ENCODE assay signal across 8 cellular contexts in the genomic region with DNA sequence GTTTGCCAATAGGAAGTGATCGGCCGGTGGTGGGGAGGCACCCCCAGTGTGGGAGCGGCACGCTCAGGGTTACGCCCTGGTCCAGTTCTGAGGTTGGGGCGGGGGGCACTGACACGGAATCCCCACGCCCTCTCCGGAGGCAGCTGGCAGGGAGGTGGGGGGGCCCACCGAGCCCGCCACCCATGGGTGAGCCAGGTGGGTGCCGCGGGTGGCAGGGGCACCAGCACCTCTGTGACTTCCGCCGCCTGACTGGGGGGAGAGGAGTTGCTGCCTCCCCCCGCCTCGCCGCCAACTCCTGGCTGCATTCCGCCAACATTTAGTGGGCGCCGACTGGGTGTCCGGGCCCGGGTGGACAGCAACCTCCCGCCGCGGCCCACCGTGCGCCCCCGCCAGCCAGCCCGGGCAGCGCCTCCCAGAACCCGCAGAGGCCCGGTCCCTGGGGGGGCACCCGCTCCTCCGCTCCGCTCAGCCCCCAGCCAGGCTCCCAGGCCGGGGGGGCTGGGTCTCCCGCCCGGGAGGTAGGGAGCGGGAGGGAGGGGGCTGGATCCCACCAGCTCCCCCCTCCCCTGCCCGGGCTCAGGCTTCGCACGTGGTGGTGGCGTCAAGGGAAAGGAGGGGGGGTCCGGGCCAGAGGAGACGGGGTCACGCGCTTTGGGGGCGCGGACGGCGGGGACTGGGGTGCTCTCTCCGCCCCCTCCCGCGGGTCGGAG. TPM values are rescaled to one million over a fixed set of nuclear protein-coding genes. Genes with fewer than 3 reads are reported as not detected.
DNase-seq lines count a peak whose midpoint lies in the region; TF ChIP-seq lines count a peak whose summit lies in the region.

No MANE protein-coding gene starts in this region.

- H3K27me3 Mint-ChIP-seq in CD4-positive, alpha-beta memory T cell: no peaks in the 10 kb centered on the region
- peaks cover 22% of the 10 kb centered on the region for H3K27me3 Mint-ChIP-seq in H9 (ENCODE audit: low read depth)

- H3K79me2 ChIP-seq in H9 (ENCODE audit: insufficient read depth, low read length): peaks cover 31% of the 10 kb centered on the region; the same call in 1 of the 2 replicates
- H3K79me2 ChIP-seq in SU-DHL-6 (ENCODE audit: insufficient read depth, low read length): peaks cover 54% of the 10 kb centered on the region

- H3K4me3 ChIP-seq in CD4-positive, alpha-beta memory T cell (ENCODE audit: low read length in 2 of 2): peak overlapping the region; percentile 29 to 58
- peak overlapping the region; percentile 97 for H3K4me3 ChIP-seq in SU-DHL-6 (ENCODE audit: insufficient read depth, low read length, poor library complexity, severe bottlenecking)

- no peaks in the 10 kb centered on the region for H3K36me3 ChIP-seq in CD4-positive, alpha-beta memory T cell (ENCODE audit: insufficient read depth, low read length)
- H3K36me3 ChIP-seq in SU-DHL-6 (ENCODE audit: low read length): no peaks in the 10 kb centered on the region

- H2BK120ac ChIP-seq in H9 (ENCODE audit: low read depth, low read length, poor library complexity, severe bottlenecking): no peak overlapping the region

- peak; percentile 45 to 70 (median 48) for DNase-seq in CD4-positive, alpha-beta memory T cell
- DNase-seq in H9 (peak; percentile 38), kidney tubule cell (ENCODE audit: low spot score) (peak; percentile 43), HPDE6-E6E7 (ENCODE audit: extremely low spot score) (no peak), AML-193 (lab: John Stamatoyannopoulos, UW) (no peak)
- DNase-seq in central memory CD4-positive, alpha-beta T cell: peak; percentile 45
- DNase-seq in stimulated activated CD4-positive, alpha-beta T cell treated with anti-CD3 and anti-CD28 coated beads, Interleukin-4, amount 100 ng/mL, for 4 hours: peak; percentile 39 to 42

- H2AFZ ChIP-seq in H9 (ENCODE audit: low read length) (no peak overlapping the region), SU-DHL-6 (ENCODE audit: low read depth, low read length, severe bottlenecking) (no peak overlapping the region)

- H4K8ac ChIP-seq in H9 (replicated peaks; ENCODE audit: insufficient read length, low read depth, low read length): no peak overlapping the region

- no peak overlapping the region for H2BK15ac ChIP-seq in H9 (ENCODE audit: low read depth, low read length)

- H3K27me3 ChIP-seq in CD4-positive, alpha-beta memory T cell (ENCODE audit: insufficient read depth, low read length): no peaks in the 10 kb centered on the region
- H3K27me3 ChIP-seq in H9 (ENCODE audit: insufficient read depth, low read length) (peaks cover 10% of the 10 kb centered on the region; the same call in 1 of the 2 replicates), SU-DHL-6 (ENCODE audit: low read length) (no peaks in the 10 kb centered on the region)

- peaks cover 0 to 12% of the 10 kb centered on the region in 2 donors for H3K36me3 Mint-ChIP-seq in CD4-positive, alpha-beta memory T cell
- peaks cover 0 to 7% (median 4%) of the 10 kb centered on the region in 3 experiments; a peak in 2 of 7 replicates for H3K36me3 Mint-ChIP-seq in H9 (ENCODE audit: insufficient read depth in 1 of 3, low read depth in 3 of 3)

- H3K27ac Mint-ChIP-seq in CD4-positive, alpha-beta memory T cell: peak overlapping the region in 1 of 7 donors; percentile 88
- H3K27ac Mint-ChIP-seq in H9: no peak overlapping the region

- H4K20me1 ChIP-seq in H9 (ENCODE audit: control insufficient read depth, insufficient read depth, insufficient read length) (peaks cover 3% of the 10 kb centered on the region), SU-DHL-6 (ENCODE audit: low read depth, low read length) (peaks cover 11% of the 10 kb centered on the region; the same call in 1 of the 2 replicates)

- no peak overlapping the region for H2BK20ac ChIP-seq in H9 (ENCODE audit: low read depth, low read length, poor library complexity, severe bottlenecking)

- no peak overlapping the region for H4K91ac ChIP-seq in H9 (ENCODE audit: insufficient read length, low read depth, low read length)

- peak overlapping the region; percentile 46 for H3K9ac ChIP-seq in H9 (ENCODE audit: extremely low read depth, insufficient read length, low read length)
- H3K9ac ChIP-seq in SU-DHL-6 (ENCODE audit: low read length): peak overlapping the region; percentile 99

- H3K79me1 ChIP-seq in H9 (ENCODE audit: insufficient read depth, low read depth, low read length, poor library complexity, severe bottlenecking): peaks cover 6% of the 10 kb centered on the region

- H3F3A ChIP-seq in SU-DHL-6 (ENCODE audit: insufficient read depth): peaks cover 14% of the 10 kb centered on the region

- H3K27ac ChIP-seq in CD4-positive, alpha-beta memory T cell (ENCODE audit: low read depth, low read length): peak overlapping the region; percentile 72
- H3K27ac ChIP-seq in H9 (ENCODE audit: insufficient read length, low read depth, low read length): no peak overlapping the region
- peak overlapping the region; percentile 79 for H3K27ac ChIP-seq in SU-DHL-6 (ENCODE audit: low read depth, low read length)

- POLR2A ChIA-PET in CD4-positive, alpha-beta memory T cell (lab: Charles Lee; ENCODE audit: partially characterized antibody): interaction anchor here (0.5 to 4.2 kb wide), 5 partner anchors 13 to 79 kb away, joined by 3 to 25 read pairs (median 7); a partner anchor contains a TSS

- CTCF ChIA-PET in CD4-positive, alpha-beta memory T cell (lab: Charles Lee; ENCODE audit: partially characterized antibody): no interaction called here

- peaks cover 22 to 58% (median 37%) of the 10 kb centered on the region in 4 donors for H3K4me1 Mint-ChIP-seq in CD4-positive, alpha-beta memory T cell
- H3K4me1 Mint-ChIP-seq in H9: peaks cover 11 to 28% of the 10 kb centered on the region in 2 experiments

- H3K56ac ChIP-seq in H9 (ENCODE audit: insufficient read length, low read depth, low read length): no peak overlapping the region

- no peak overlapping the region for H2BK5ac ChIP-seq in H9 (ENCODE audit: insufficient read length, low read length)

- no peak overlapping the region for H2AK5ac ChIP-seq in H9 (ENCODE audit: insufficient read length, low read length)

- TF ChIP-seq CTCF in H9 (conservative IDR thresholded peaks at IDR 0.05) (no peak), SU-DHL-6 (IDR thresholded peaks at IDR 0.05; ENCODE audit: insufficient read depth, low read length, poor library complexity, severe bottlenecking) (no peak)

- H3K4ac ChIP-seq in H9 (ENCODE audit: low read depth, low read length): no peak overlapping the region

- peak overlapping the region in 7 of 8 donors; percentile 41 to 90 (median 86) for H3K4me3 Mint-ChIP-seq in CD4-positive, alpha-beta memory T cell
- H3K4me3 Mint-ChIP-seq in H9: peak overlapping the region; percentile 73 to 87

- intact Hi-C loops in CD4-positive, alpha-beta memory T cell (cut with micrococcal nuclease): loop anchor here (5.0 to 10.0 kb wide), 2 partner anchors 118 to 490 kb away; a partner anchor contains a TSS

- H3K18ac ChIP-seq in H9 (ENCODE audit: insufficient read length, low read depth, low read length): peak overlapping the region; percentile 38

- no peak overlapping the region for H2BK12ac ChIP-seq in H9 (ENCODE audit: insufficient read length, low read depth, low read length)

- H3T11ph ChIP-seq in H9 (ENCODE audit: low read length): no peak overlapping the region

- H3K23me2 ChIP-seq in H9 (ENCODE audit: insufficient read length, low read depth, low read length, poor library complexity, severe bottlenecking): peaks cover 15% of the 10 kb centered on the region

- peaks cover 66% of the 10 kb centered on the region for H3K4me1 ChIP-seq in CD4-positive, alpha-beta memory T cell (ENCODE audit: insufficient read depth, low read length)
- H3K4me1 ChIP-seq in H9 (ENCODE audit: insufficient read depth, low read length): no peaks in the 10 kb centered on the region; the same call in 1 of the 2 replicates

- H3K9me3 ChIP-seq in CD4-positive, alpha-beta memory T cell (ENCODE audit: control insufficient read depth in 1 of 2, low read length in 2 of 2): no peaks in the 10 kb centered on the region
- H3K9me3 ChIP-seq in H9 (ENCODE audit: control insufficient read depth, low read depth, low read length) (no peaks in the 10 kb centered on the region), SU-DHL-6 (ENCODE audit: insufficient read depth, low read length) (no peaks in the 10 kb centered on the region)

- H3K4me2 ChIP-seq in H9 (ENCODE audit: insufficient read depth, insufficient read length, low read length) (peak overlapping the region; percentile 36), SU-DHL-6 (ENCODE audit: low read depth, low read length, poor library complexity, severe bottlenecking) (peak overlapping the region; percentile 76)

- no peak overlapping the region for H4K5ac ChIP-seq in H9 (ENCODE audit: insufficient read length, low read depth, low read length)

- H3K9me2 ChIP-seq in SU-DHL-6 (replicated peaks; ENCODE audit: insufficient read depth, low read length): no peaks in the 10 kb centered on the region

- no peak overlapping the region for H3K23ac ChIP-seq in H9 (ENCODE audit: insufficient read length, low read depth, low read length)

- WGBS in H9 (ENCODE audit: extremely low coverage, insufficient read length, low lambda C conversion rate): no CpG with 5 or more reads among the region's 56 CpGs

- H3K14ac ChIP-seq in H9 (ENCODE audit: insufficient read depth, low read length): peak overlapping the region; percentile 51; the same call in 1 of the 2 replicates

- H3K9me3 Mint-ChIP-seq in CD4-positive, alpha-beta memory T cell: no peaks in the 10 kb centered on the region
- H3K9me3 Mint-ChIP-seq in H9: no peaks in the 10 kb centered on the region; a peak in 2 of 5 replicates

RNA-seq across cellular contexts. Expression of a gene that starts 2.0 kb away (rescaled TPM):
- total RNA-seq in CD4-positive, alpha-beta memory T cell: 10 to 100 TPM; 57.0 to 57.7 TPM
- polyA plus RNA-seq in CD4-positive, alpha-beta memory T cell: 10 to 100 TPM in 1 of 2 donors, 1 to 10 TPM in 1; 9.6 to 48.2 TPM
- 22.8 and 24.9 TPM in 2 replicates for total RNA-seq in H9 (2021)

RNA-seq across cellular contexts. Expression of a gene that starts 57.2 kb away (rescaled TPM):
- total RNA-seq in CD4-positive, alpha-beta memory T cell: 10 to 100 TPM; 38.6 to 42.6 TPM
- polyA plus RNA-seq in CD4-positive, alpha-beta memory T cell: 1 to 10 TPM; 5.2 to 6.1 TPM
- 52.0 and 59.4 TPM in 2 replicates for total RNA-seq in H9 (2021)

RNA-seq across cellular contexts. Expression of a gene that starts 59.2 kb away (rescaled TPM):
- total RNA-seq in CD4-positive, alpha-beta memory T cell: 100 to 1,000 TPM; 125 to 126 TPM
- 100 to 1,000 TPM in 1 of 2 donors, 10 to 100 TPM in 1; 44.0 to 101 TPM for polyA plus RNA-seq in CD4-positive, alpha-beta memory T cell
- total RNA-seq in H9 (2021): 167 and 169 TPM in 2 replicates

Comparison
In these comparisons a context has a peak if more than half of its experiments do, and no peak if none do; other contexts are left out.
1. DNase-seq: peak in CD4-positive, alpha-beta memory T cell (5 of 5), H9 (single experiment), central memory CD4-positive, alpha-beta T cell (single experiment), kidney tubule cell (single experiment) and stimulated activated CD4-positive, alpha-beta T cell treated with anti-CD3 and anti-CD28 coated beads, Interleukin-4, amount 100 ng/mL, for 4 hours (2 of 2); none in HPDE6-E6E7 (single experiment) and AML-193 (0 of 2).